ENCODE assay signal across 8 cellular contexts in the genomic region with DNA sequence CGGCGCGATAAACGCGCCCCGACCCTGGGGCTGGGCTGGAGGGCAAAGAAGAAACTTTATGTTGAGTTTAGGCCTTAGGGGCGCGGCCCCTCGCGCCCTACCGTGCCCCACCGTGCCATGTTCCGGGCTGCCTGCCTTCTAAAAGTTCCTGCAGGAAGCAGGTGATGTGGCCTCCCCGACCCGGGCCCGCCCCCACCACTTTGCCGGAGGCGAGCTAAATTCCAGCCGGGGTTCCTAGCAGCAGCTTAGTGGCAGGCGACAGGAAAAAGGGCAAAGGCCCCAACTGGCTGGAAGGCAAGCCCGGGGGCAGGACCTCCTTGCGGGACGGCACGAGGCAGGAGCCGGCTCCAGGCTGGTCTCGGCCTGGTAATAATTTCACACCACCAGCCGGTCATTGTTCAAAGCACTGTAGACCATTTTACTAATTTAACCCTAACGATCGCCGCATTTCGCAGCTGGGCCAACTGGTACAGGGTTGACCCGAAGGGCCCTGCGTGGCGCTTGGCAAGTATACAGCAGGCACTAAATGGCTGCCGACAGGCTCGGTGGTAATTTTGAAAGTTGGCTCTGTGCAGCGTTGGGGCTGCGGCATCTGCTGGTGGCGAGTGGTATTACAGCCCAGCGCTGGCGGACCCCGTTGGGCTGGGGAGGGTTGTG. TPM values are rescaled to one million over a fixed set of nuclear protein-coding genes. Genes with fewer than 3 reads are reported as not detected.
DNase-seq lines count a peak whose midpoint lies in the region; ATAC-seq, FAIRE-seq and TF ChIP-seq lines count a peak whose summit lies in the region.

No MANE protein-coding gene starts in this region.

- H3K36me3 ChIP-seq in pancreas: no peaks in the 10 kb centered on the region
- no peaks in the 10 kb centered on the region for H3K36me3 ChIP-seq in transverse colon

- FAIRE-seq in HTR-8/SVneo (lab: Jason Lieb, UNC) (no peak), pancreas (lab: Jason Lieb, UNC) (no peak)

- CTCF ChIA-PET in GM10248 (lab: Yijun Ruan, JAX) (interaction anchor here (0.8 to 12.0 kb wide), 26 partner anchors 9 to 242 kb away, joined by 3 to 180 read pairs (median 5); no protein-coding TSS in a partner anchor), RWPE1 (lab: Yijun Ruan, JAX) (interaction anchor here (0.6 to 2.8 kb wide), 12 partner anchors 41 to 1093 kb away, joined by 3 to 27 read pairs (median 4); no protein-coding TSS in a partner anchor)

- ATAC-seq in Right ventricle myocardium superior (ENCODE audit: poor library complexity) (peak; percentile 86), pancreas (peak; percentile 44 to 80 (median 70)), GM21447 (IDR thresholded peaks at IDR 0.05; ENCODE audit: unreplicated experiment) (no peak)

- TF ChIP-seq POLR2A in transverse colon (IDR thresholded peaks at IDR 0.05): no peak

- intact Hi-C loops in Right ventricle myocardium superior (cut with DNase I): loop anchor here (2.0 kb wide), 1 partner anchor 96 kb away; no protein-coding TSS in a partner anchor
- intact Hi-C loops in pancreas (cut with DNase I): loop anchor here in 2 of 3 donors (5.0 kb wide), 1 partner anchor 96 kb away; no protein-coding TSS in a partner anchor
- intact Hi-C loops in transverse colon (cut with DNase I; ENCODE audit: low total_unique reads): loop anchor here (5.0 kb wide), 1 partner anchor 96 kb away; no protein-coding TSS in a partner anchor

- H3K9me3 ChIP-seq in pancreas (no peaks in the 10 kb centered on the region), transverse colon (no peaks in the 10 kb centered on the region)

- peak overlapping the region; percentile 91 for H3K27ac ChIP-seq in RWPE1
- H3K27ac ChIP-seq in pancreas: peak overlapping the region; percentile 8 to 51 (median 30)
- peak overlapping the region; percentile 71 to 89 (median 83) for H3K27ac ChIP-seq in transverse colon

- POLR2A ChIA-PET in GM10248 (lab: Yijun Ruan, JAX): interaction anchor here (0.6 kb wide), 1 partner anchor 72 kb away, joined by 4 read pairs; no protein-coding TSS in a partner anchor
- POLR2A ChIA-PET in RWPE1 (lab: Yijun Ruan, JAX; ENCODE audit: low non-redundant PET): no interaction called here

- DNase-seq in GM10248 (ENCODE audit: extremely low spot score) (peak; percentile 56), HTR-8/SVneo (ENCODE audit: insufficient read length, low spot score) (peak; percentile 45), RWPE1 (ENCODE audit: low spot score) (peak; percentile 48), Right ventricle myocardium superior (peak; percentile 87), pancreas (peak; percentile 53 to 88 (median 74)), transverse colon (peak; percentile 81)
- DNase-seq in activated naive CD4-positive, alpha-beta T cell treated with anti-CD3 and anti-CD28 coated beads, Interleukin-2, amount 50 U/mL, for 16 hours: peak; percentile 81

- H3K4me1 ChIP-seq in pancreas (peaks cover 5 to 23% (median 15%) of the 10 kb centered on the region in 3 donors), transverse colon (peaks cover 7 to 44% (median 28%) of the 10 kb centered on the region in 4 donors)

- TF ChIP-seq EP300 in transverse colon (IDR thresholded peaks at IDR 0.05; ENCODE audit: low read depth): no peak

- 2 to 3% methylated on average over 36 to 42 of the region's 42 CpGs for WGBS in pancreas, 2 donors
- WGBS in transverse colon (ENCODE audit: low coverage in 1 of 2), 2 donors: 3% methylated on average over 37 of the region's 42 CpGs; no CpG with 5 or more reads in 1 of the 2 donors

- H3K27me3 ChIP-seq in pancreas (no peaks in the 10 kb centered on the region), transverse colon (no peaks in the 10 kb centered on the region)

- in situ Hi-C loops in transverse colon (cut with MboI; ENCODE audit: low pct_ligation_motif_present in 1 of 4, low pct_unique_long_range_greater_than_20kb in 1 of 4, low sequenced_read_pairs in 3 of 4): loop anchor here in 1 of 4 donors (25.0 kb wide), 1 partner anchor 106 kb away; no protein-coding TSS in a partner anchor

- peak overlapping the region; percentile 28 to 86 (median 68) for H3K4me3 ChIP-seq in pancreas
- peak overlapping the region; percentile 11 to 85 (median 76) for H3K4me3 ChIP-seq in transverse colon

- TF ChIP-seq CTCF in GM10248 (IDR thresholded peaks at IDR 0.05; ENCODE audit: control extremely low read depth, extremely low read depth, low read depth, missing control alignments) (peak; percentile 91), RWPE1 (conservative IDR thresholded peaks at IDR 0.05; ENCODE audit: low read depth) (peak; percentile 98), pancreas (IDR thresholded peaks at IDR 0.05) (peak; percentile 93 to 99 (median 94)), transverse colon (IDR thresholded peaks at IDR 0.05) (peak; percentile 98 to 100 (median 99))

RNA-seq across cellular contexts. Expression of a gene that starts 0.9 kb away (rescaled TPM):
- 2.9 TPM for total RNA-seq in Right ventricle myocardium superior
- total RNA-seq in pancreas: 10 to 100 TPM; 11.5 to 20.2 (median 14.6) TPM
- polyA plus RNA-seq in pancreas: 10 to 100 TPM; 10.3 to 19.9 TPM
- 100 to 1,000 TPM in 1 of 4 donors, 10 to 100 TPM in 3; 29.5 to 171 (median 60.3) TPM for total RNA-seq in transverse colon

Comparison
In these comparisons a context has a peak if more than half of its experiments do, and no peak if none do; other contexts are left out.
1. H3K27ac ChIP-seq: peak in every context shown above with its lines; median percentile 91 in RWPE1; 83 in transverse colon; 30 in pancreas.